In genomic region chr12:124727922-124728321, GRCh38 we compare ENCODE assay signal across 12 cellular contexts.
DNase-seq lines count a peak whose midpoint lies in the region; TF ChIP-seq lines count a peak whose summit lies in the region.
"Had no signal": no experiment of that assay in that cellular context is flagged by ENCODE, and none has a peak within 500 bp of the region (broad histone marks: within the 10 kb centered on the region; RNA-seq: fewer than 3 reads in every experiment).

No MANE protein-coding gene starts in this region.

- in situ Hi-C loops in HAP-1 (cut with MboI; ENCODE audit: low sequenced_read_pairs): no loop called here

- H3K4me1 Mint-ChIP-seq in HFFc6 (ENCODE audit: low read depth): peaks cover 28% of the 10 kb centered on the region
- H3K4me1 Mint-ChIP-seq: T-helper 17 cell had no signal

- no peaks in the 10 kb centered on the region; the same call in 1 of the 2 replicates for H3K9me3 Mint-ChIP-seq in HFFc6
- H3K9me3 Mint-ChIP-seq: activated T-helper 1 cell treated with anti-CD3 and anti-CD28 coated beads, Interleukin-12 subunit alpha, Interleukin-12 subunit beta, Interleukin-2, Interleukin-4 antibody, amounts not matched to agents 30 ng/mL and 10 ng/mL and 1 ng/mL, durations not matched to agents 14 hours and 24 hours and 36 hours had no signal

- H3K36me3 Mint-ChIP-seq in HFFc6 (ENCODE audit: low read depth): no peaks in the 10 kb centered on the region
- H3K36me3 Mint-ChIP-seq: naive thymus-derived CD4-positive, alpha-beta T cell had no signal

- H3K27ac Mint-ChIP-seq in HFFc6: peak overlapping the region; percentile 75; the same call in 1 of the 2 replicates
- H3K27ac Mint-ChIP-seq: activated T-helper 1 cell treated with anti-CD3 and anti-CD28 coated beads, Interleukin-12 subunit alpha, Interleukin-12 subunit beta, Interleukin-2, Interleukin-4 antibody, amounts not matched to agents 30 ng/mL and 10 ng/mL and 1 ng/mL, durations not matched to agents 14 hours and 24 hours and 36 hours; naive thymus-derived CD4-positive, alpha-beta T cell; T-helper 17 cell had no signal

- peak overlapping the region in 16 of 21 experiments; percentile 15 to 81 (median 64) for H3K27ac ChIP-seq in skin epidermis

- H3K4me1 ChIP-seq in HAP-1: no peaks in the 10 kb centered on the region

- no peak for DNase-seq in HFFc6
- DNase-seq in OCI-M1 (lab: John Stamatoyannopoulos, UW): peak; percentile 46
- DNase-seq in epithelial cell of proximal tubule (ENCODE audit: low read depth): no peak
- no peak for DNase-seq in HAP-1 (ENCODE audit: low spot score in 2 of 2)
- DNase-seq in NCI-H1930 (lab: John Stamatoyannopoulos, UW): no peak
- DNase-seq in NCI-H2196 treated with DMSO at 0.1 percent for 48 hours (lab: John Stamatoyannopoulos, UW; ENCODE audit: unreplicated experiment): no peak
- DNase-seq: activated CD4-positive, alpha-beta T cell treated with anti-CD3 and anti-CD28 coated beads, Interleukin-2, amount 50 U/mL, for 1 hour; effector CD8-positive, alpha-beta T cell; naive thymus-derived CD4-positive, alpha-beta T cell; T-helper 17 cell had no signal

- TF ChIP-seq CTCF in HFFc6 (IDR thresholded peaks at IDR 0.05) (no peak), epithelial cell of proximal tubule (conservative IDR thresholded peaks at IDR 0.05; ENCODE audit: low read depth, low read length) (peak; percentile 30)

- no peaks in the 10 kb centered on the region for H3K9me3 ChIP-seq in HAP-1

- peak overlapping the region; percentile 57; the same call in 1 of the 2 replicates for H3K4me3 Mint-ChIP-seq in HFFc6
- H3K4me3 Mint-ChIP-seq: activated T-helper 1 cell treated with anti-CD3 and anti-CD28 coated beads, Interleukin-12 subunit alpha, Interleukin-12 subunit beta, Interleukin-2, Interleukin-4 antibody, amounts not matched to agents 30 ng/mL and 10 ng/mL and 1 ng/mL, durations not matched to agents 14 hours and 24 hours and 36 hours; naive thymus-derived CD4-positive, alpha-beta T cell; T-helper 17 cell had no signal

- H3K27me3 Mint-ChIP-seq in HFFc6 (ENCODE audit: insufficient read depth): peaks cover 1% of the 10 kb centered on the region

- no peak overlapping the region for H3K4me3 ChIP-seq in epithelial cell of proximal tubule (ENCODE audit: low read depth, low read length)
- no peak overlapping the region for H3K4me3 ChIP-seq in skin epidermis
- H3K4me3 ChIP-seq in HAP-1: no peak overlapping the region

- H3K27me3 ChIP-seq in HAP-1 (ENCODE audit: low read depth): no peaks in the 10 kb centered on the region

- no peaks in the 10 kb centered on the region for H3K36me3 ChIP-seq in HAP-1 (replicated peaks)
